14 cellular contexts compared by ENCODE assay signal in genomic region chr7:5077740-5078139, GRCh38. TPM values are rescaled to one million over a fixed set of nuclear protein-coding genes. Genes with fewer than 3 reads are reported as not detected.
DNase-seq lines count a peak whose midpoint lies in the region; ATAC-seq and TF ChIP-seq lines count a peak whose summit lies in the region.
"Had no signal": no experiment of that assay in that cellular context is flagged by ENCODE, and none has a peak within 500 bp of the region (broad histone marks: within the 10 kb centered on the region; RNA-seq: fewer than 3 reads in every experiment).

No MANE protein-coding gene starts in this region.

- POLR2A ChIA-PET in PC-3 (lab: Charles Lee; ENCODE audit: unreplicated experiment): interaction anchor here (0.6 kb wide), 1 partner anchor 346 kb away, joined by 3 read pairs; the partner anchor contains the start of gene TNRC18

- H3K27me3 ChIP-seq in PC-3 (ENCODE audit: low read length) (no peaks in the 10 kb centered on the region), fibroblast of lung (ENCODE audit: control insufficient read depth, insufficient read depth, low read length) (peaks cover under 1% of the 10 kb centered on the region)
- H3K27me3 ChIP-seq: ovary had no signal

- intact Hi-C loops in PC-3 (cut with micrococcal nuclease): no loop called here

- H3K27ac ChIP-seq in PC-3 (ENCODE audit: low read length): no peak overlapping the region
- no peak overlapping the region for H3K27ac ChIP-seq in fibroblast of lung (ENCODE audit: insufficient read depth, low read length)
- H3K27ac ChIP-seq: breast epithelium, ovary, tibial artery had no signal

- ATAC-seq in PC-3 (peak; percentile 75), HG03469 (IDR thresholded peaks at IDR 0.05; ENCODE audit: unreplicated experiment) (no peak), HG02642 (IDR thresholded peaks at IDR 0.05; ENCODE audit: poor library complexity, unreplicated experiment) (no peak), GM21723 (IDR thresholded peaks at IDR 0.05; ENCODE audit: unreplicated experiment) (no peak)
- ATAC-seq: GM23338 had no signal

- H3K9ac ChIP-seq in PC-3 (ENCODE audit: low read length) (no peak overlapping the region), fibroblast of lung (ENCODE audit: insufficient read depth, low read length) (no peak overlapping the region)

- no peak for TF ChIP-seq CTCF in PC-3 (conservative IDR thresholded peaks at IDR 0.05; ENCODE audit: low read depth, low read length)
- no peak for TF ChIP-seq CTCF in fibroblast of lung (conservative IDR thresholded peaks at IDR 0.05 in 1 of 2, IDR thresholded peaks at IDR 0.05 in 1 of 2; ENCODE audit: low read depth in 1 of 2, low read length in 2 of 2)

- H2AFZ ChIP-seq in PC-3 (ENCODE audit: low read length): peak overlapping the region; percentile 62
- H2AFZ ChIP-seq in fibroblast of lung (ENCODE audit: low read length): no peak overlapping the region
- H2AFZ ChIP-seq: GM23338 had no signal

- CTCF ChIA-PET in PC-3 (lab: Charles Lee): no interaction called here

- H3K9me3 ChIP-seq in PC-3 (ENCODE audit: low read length) (no peaks in the 10 kb centered on the region), fibroblast of lung (ENCODE audit: control insufficient read depth, insufficient read depth, low read depth, low read length) (no peaks in the 10 kb centered on the region)
- H3K9me3 ChIP-seq: breast epithelium, MG63, ovary had no signal

- H3K36me3 ChIP-seq in PC-3 (ENCODE audit: low read depth, low read length): no peaks in the 10 kb centered on the region
- H3K36me3 ChIP-seq in fibroblast of lung (ENCODE audit: control insufficient read depth, insufficient read depth, low read length): no peaks in the 10 kb centered on the region
- H3K36me3 ChIP-seq: breast epithelium, MG63, ovary, tibial artery had no signal

- DNase-seq in DMS53 (lab: John Stamatoyannopoulos, UW): peak; percentile 88
- peak; percentile 91 for DNase-seq in NCI-H1092 (lab: John Stamatoyannopoulos, UW)
- peak; percentile 34 for DNase-seq in PC-3
- peak in 1 of 2 donors; percentile 7 for DNase-seq in fibroblast of lung (ENCODE audit: low read depth in 2 of 2)
- DNase-seq in COLO829 (ENCODE audit: low spot score): no peak
- DNase-seq: activated T-cell treated with anti-CD3 and anti-CD28 coated beads for 4 hours, MG63, ovary, tibial artery had no signal

- no peaks in the 10 kb centered on the region for H3K9me2 ChIP-seq in PC-3 (replicated peaks; ENCODE audit: low read length)

- H3K4me3 ChIP-seq in PC-3 (ENCODE audit: low read length): peak overlapping the region; percentile 55
- H3K4me3 ChIP-seq in fibroblast of lung (replicated peaks in 1 of 4; ENCODE audit: control extremely low read depth in 1 of 4, insufficient read depth in 1 of 4, low read depth in 3 of 4, low read length in 4 of 4): peak overlapping the region in 1 of 4 experiments; percentile 7
- H3K4me3 ChIP-seq: breast epithelium, GM23338, MG63, ovary, tibial artery had no signal

- H3K4me1 ChIP-seq in PC-3 (ENCODE audit: insufficient read depth, low read length) (no peaks in the 10 kb centered on the region), fibroblast of lung (ENCODE audit: control insufficient read depth, extremely low read depth, insufficient read depth, low read length) (no peaks in the 10 kb centered on the region)
- H3K4me1 ChIP-seq: breast epithelium, tibial artery had no signal

- no TSS peak for BruUV-seq in PC-3 (replicated peaks; lab: Mats Ljungman, UMichigan)

- H4K20me1 ChIP-seq in PC-3 (ENCODE audit: low read length): no peaks in the 10 kb centered on the region
- H4K20me1 ChIP-seq in fibroblast of lung (ENCODE audit: control insufficient read depth, extremely low read depth, insufficient read depth, low read length): no peaks in the 10 kb centered on the region

- H3K79me2 ChIP-seq in PC-3 (ENCODE audit: low read length): no peaks in the 10 kb centered on the region
- H3K79me2 ChIP-seq in fibroblast of lung (ENCODE audit: control insufficient read depth, insufficient read depth, low read length): no peaks in the 10 kb centered on the region

- H3F3A ChIP-seq in PC-3 (ENCODE audit: low read length, unreplicated experiment): no peaks in the 10 kb centered on the region

- H3K4me2 ChIP-seq in PC-3 (ENCODE audit: low read length) (peak overlapping the region; percentile 70), fibroblast of lung (ENCODE audit: extremely low read depth, insufficient read depth, low read length) (peak overlapping the region; percentile 25)
- H3K4me2 ChIP-seq: GM23338 had no signal

RNA-seq across cellular contexts. Expression of gene RBAK, which starts 32.1 kb away (rescaled TPM):
- 7.0 and 7.3 TPM in 2 replicates for total RNA-seq in PC-3 (2014; rRNA removed)
- 6.9 TPM in 2 replicates for total RNA-seq in fibroblast of lung
- 3.0 and 4.3 TPM in 2 replicates for polyA plus RNA-seq in fibroblast of lung
- polyA plus RNA-seq in fibroblast of lung (2012): 3.1 and 4.2 TPM in 2 replicates
- 0.63 and 1.3 TPM in 2 replicates for polyA minus RNA-seq in fibroblast of lung (ENCODE audit: low replicate concordance)
